Comparison of ENCODE assay signal across 12 cellular contexts in the genomic region with DNA sequence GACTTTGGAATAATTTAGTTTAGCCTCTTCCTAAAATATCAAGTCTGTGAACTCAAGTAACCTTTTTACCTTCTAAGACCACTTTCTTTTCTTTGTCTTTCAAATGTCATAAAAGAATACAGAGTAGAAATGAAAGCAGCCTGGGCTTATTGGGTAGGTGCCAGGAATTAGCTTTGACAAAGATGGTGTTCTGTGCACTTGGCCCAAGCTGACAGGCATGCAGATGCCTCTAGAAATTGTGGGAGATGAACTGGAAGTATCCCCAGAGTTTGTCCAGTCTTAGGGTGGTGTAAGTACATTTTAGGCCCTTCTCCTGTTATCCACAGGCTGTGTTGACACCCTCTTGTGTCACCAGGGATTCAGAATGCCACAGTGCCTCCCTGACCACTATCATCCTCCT.
A peak's percentile ranks its signal among the peaks of the same experiment; 100 is the strongest.
DNase-seq lines count a peak whose midpoint lies in the region; ATAC-seq and TF ChIP-seq lines count a peak whose summit lies in the region.
"Had no signal": no experiment of that assay in that cellular context is flagged by ENCODE, and none has a peak within 500 bp of the region (broad histone marks: within the 10 kb centered on the region; RNA-seq: fewer than 3 reads in every experiment).

No MANE protein-coding gene starts in this region.

- no peaks in the 10 kb centered on the region for H3K9me2 ChIP-seq in GM23248 (ENCODE audit: insufficient read depth)

- no peak for ATAC-seq in gastroesophageal sphincter
- ATAC-seq in GM21423 (IDR thresholded peaks at IDR 0.05; ENCODE audit: unreplicated experiment), result no peak
- no peak for ATAC-seq in HG03139 (IDR thresholded peaks at IDR 0.05; ENCODE audit: unreplicated experiment)
- ATAC-seq: natural killer cell treated with Interleukin-12 subunit alpha and Interleukin-12 subunit beta and Interleukin-15 and Interleukin-18, amount 100 ng/mL, for 72 hours had no signal

- H3F3A ChIP-seq in GM23248 (ENCODE audit: insufficient read depth), result peaks cover 14% of the 10 kb centered on the region

- H4K20me1 ChIP-seq in GM23248 (ENCODE audit: insufficient read depth), result no peaks in the 10 kb centered on the region

- H3K9ac ChIP-seq in GM23248, result no peak overlapping the region

- TF ChIP-seq EP300 in gastroesophageal sphincter (IDR thresholded peaks at IDR 0.05), result no peak

- H3K27me3 ChIP-seq in GM23248 (replicated peaks; ENCODE audit: insufficient read depth) (no peaks in the 10 kb centered on the region), gastroesophageal sphincter (no peaks in the 10 kb centered on the region)
- H3K27me3 ChIP-seq: gastrocnemius medialis had no signal

- H3K4me3 ChIP-seq in GM23248 (no peak overlapping the region), gastroesophageal sphincter (no peak overlapping the region)
- H3K4me3 ChIP-seq: gastrocnemius medialis had no signal

- peaks cover 21% of the 10 kb centered on the region for H3K4me1 ChIP-seq in GM23248 (ENCODE audit: insufficient read depth)
- H3K4me1 ChIP-seq in gastroesophageal sphincter, result peaks cover 12 to 41% (median 14%) of the 10 kb centered on the region in 3 donors

- H3K9me3 ChIP-seq in GM23248 (ENCODE audit: low read depth) (no peaks in the 10 kb centered on the region), gastroesophageal sphincter (no peaks in the 10 kb centered on the region)
- H3K9me3 ChIP-seq: gastrocnemius medialis had no signal

- no peak for TF ChIP-seq POLR2A in gastroesophageal sphincter (IDR thresholded peaks at IDR 0.05)

- no peaks in the 10 kb centered on the region for H3K79me2 ChIP-seq in GM23248 (ENCODE audit: insufficient read depth)

- H3K27ac ChIP-seq in GM23248 (no peak overlapping the region), gastroesophageal sphincter (peak overlapping the region; percentile 31 to 72 (median 50))

- no peak for TF ChIP-seq CTCF in gastroesophageal sphincter (IDR thresholded peaks at IDR 0.05)

- DNase-seq in GM23248 (no peak), SHP77 treated with DMSO at 0.1 percent for 48 hours (lab: John Stamatoyannopoulos, UW) (peak; percentile 33), putamen (ENCODE audit: low spot score) (peak; percentile 17), T-helper 1 cell (no peak), OCI-M2 (lab: John Stamatoyannopoulos, UW; ENCODE audit: unreplicated experiment) (no peak)
- DNase-seq: activated CD4-positive, alpha-beta T cell treated with anti-CD3 and anti-CD28 coated beads for 4 hours; DMS79 treated with DMSO at 0.1 percent for 48 hours; gastrocnemius medialis had no signal

- no peak overlapping the region for H2AFZ ChIP-seq in GM23248

- H3K36me3 ChIP-seq in GM23248 (ENCODE audit: low read depth), result no peaks in the 10 kb centered on the region
- H3K36me3 ChIP-seq in gastroesophageal sphincter, result no peaks in the 10 kb centered on the region
- H3K36me3 ChIP-seq: gastrocnemius medialis had no signal

- in situ Hi-C loops in GM23248 (cut with MboI), result no loop called here

- peak overlapping the region; percentile 33 for H3K4me2 ChIP-seq in GM23248 (ENCODE audit: unreplicated experiment)

Comparison
In these comparisons a context has a peak if more than half of its experiments do, and no peak if none do; other contexts are left out.
1. DNase-seq: peak in SHP77 treated with DMSO at 0.1 percent for 48 hours (single experiment) and putamen (single experiment); none in GM23248 (single experiment), T-helper 1 cell (0 of 5) and OCI-M2 (single experiment).